8 cellular contexts compared by ENCODE assay signal in the genomic region with DNA sequence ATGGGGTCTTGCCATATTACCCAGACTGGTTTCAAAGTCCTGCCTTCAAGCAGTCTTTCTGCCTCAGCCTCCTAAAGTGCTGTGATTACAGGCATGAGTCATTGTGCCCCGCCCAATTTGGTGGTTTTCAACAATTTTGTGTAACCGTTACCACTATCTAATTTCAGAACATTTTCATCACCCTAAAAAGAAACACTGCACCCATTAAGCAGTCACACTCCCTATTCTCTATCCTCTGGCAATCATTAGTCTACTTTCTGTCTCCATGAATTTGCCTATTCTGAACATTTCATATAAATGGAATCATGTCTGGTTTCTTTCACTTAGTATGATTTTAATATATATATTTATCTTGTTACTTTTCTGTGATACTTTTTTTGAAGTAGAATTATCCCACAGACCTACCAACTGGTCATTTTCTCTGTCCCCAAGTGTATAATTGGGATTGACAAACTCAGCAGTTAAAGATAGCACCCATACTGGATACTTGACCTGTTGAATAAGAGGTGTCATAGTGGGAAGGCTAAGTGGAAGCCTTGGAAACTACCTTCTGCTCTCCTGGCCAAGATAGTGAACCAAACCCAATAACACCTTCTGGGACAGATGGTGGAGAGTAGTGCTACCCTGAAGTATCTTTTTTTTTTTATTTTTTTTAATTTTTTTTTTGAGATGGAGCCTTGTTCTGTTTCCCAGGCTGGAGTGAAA.
DNase-seq lines count a peak whose midpoint lies in the region; ATAC-seq and TF ChIP-seq lines count a peak whose summit lies in the region.

No MANE protein-coding gene starts in this region.

- H3K4me3 ChIP-seq in ACC112 (ENCODE audit: low read depth, low read length) (peak overlapping the region; percentile 17; the same call in 1 of the 2 replicates), PC-3 (ENCODE audit: low read length) (no peak overlapping the region), transverse colon (no peak overlapping the region)

- TF ChIP-seq CTCF in PC-3 (conservative IDR thresholded peaks at IDR 0.05; ENCODE audit: low read depth, low read length) (no peak), transverse colon (IDR thresholded peaks at IDR 0.05) (no peak), GM10266 (IDR thresholded peaks at IDR 0.05; ENCODE audit: control insufficient read depth, insufficient read depth, low read depth, missing control alignments) (no peak)

- H2AFZ ChIP-seq in ACC112 (ENCODE audit: low read length, unreplicated experiment) (no peak overlapping the region), PC-3 (ENCODE audit: low read length) (no peak overlapping the region)

- TF ChIP-seq POLR2A in transverse colon (IDR thresholded peaks at IDR 0.05), result no peak

- H3K4me3 Mint-ChIP-seq in memory B cell, result no peak overlapping the region

- no peaks in the 10 kb centered on the region for H3K9me3 Mint-ChIP-seq in memory B cell

- 23 to 25% methylated on average over 2 of the region's 2 CpGs for WGBS in transverse colon (ENCODE audit: low coverage in 1 of 2), 2 donors

- H3K79me2 ChIP-seq in ACC112 (ENCODE audit: control insufficient read depth, insufficient read depth, low read length, unreplicated experiment), result peaks cover 4% of the 10 kb centered on the region
- peaks cover 15% of the 10 kb centered on the region for H3K79me2 ChIP-seq in PC-3 (ENCODE audit: low read length)

- H3K4me1 ChIP-seq in ACC112 (ENCODE audit: control insufficient read depth, insufficient read depth, low read length, unreplicated experiment), result peaks cover 13% of the 10 kb centered on the region
- H3K4me1 ChIP-seq in PC-3 (ENCODE audit: insufficient read depth, low read length), result peaks cover 11% of the 10 kb centered on the region
- H3K4me1 ChIP-seq in transverse colon, result peaks cover 0 to 39% (median 16%) of the 10 kb centered on the region in 4 donors

- no peaks in the 10 kb centered on the region for H3K9me2 ChIP-seq in PC-3 (replicated peaks; ENCODE audit: low read length)

- no peak for TF ChIP-seq EP300 in transverse colon (IDR thresholded peaks at IDR 0.05; ENCODE audit: low read depth)

- ATAC-seq in GM21786 (IDR thresholded peaks at IDR 0.05; ENCODE audit: unreplicated experiment) (peak; percentile 51), PC-3 (peak; percentile 77), memory B cell (ENCODE audit: low read depth) (peak; percentile 34)

- in situ Hi-C loops in transverse colon (cut with MboI; ENCODE audit: low pct_ligation_motif_present in 1 of 4, low pct_unique_long_range_greater_than_20kb in 1 of 4, low sequenced_read_pairs in 3 of 4), result no loop called here

- H3K4me1 Mint-ChIP-seq in memory B cell, result peaks cover 25% of the 10 kb centered on the region

- CTCF ChIA-PET in PC-3 (lab: Charles Lee), result no interaction called here

- H3K36me3 ChIP-seq in ACC112 (ENCODE audit: insufficient read depth, low read length) (no peaks in the 10 kb centered on the region), PC-3 (ENCODE audit: low read depth, low read length) (no peaks in the 10 kb centered on the region), transverse colon (no peaks in the 10 kb centered on the region)

- no peaks in the 10 kb centered on the region for H4K20me1 ChIP-seq in PC-3 (ENCODE audit: low read length)

- peak overlapping the region; percentile 62 for H3K27ac ChIP-seq in ACC112 (ENCODE audit: low read depth, low read length)
- H3K27ac ChIP-seq in PC-3 (ENCODE audit: low read length), result peak overlapping the region; percentile 60; the same call in 1 of the 2 replicates
- H3K27ac ChIP-seq in transverse colon, result no peak overlapping the region

- H3K9me3 ChIP-seq in PC-3 (ENCODE audit: low read length) (no peaks in the 10 kb centered on the region), transverse colon (no peaks in the 10 kb centered on the region)

- no peaks in the 10 kb centered on the region for H3F3A ChIP-seq in PC-3 (ENCODE audit: low read length, unreplicated experiment)

- intact Hi-C loops in PC-3 (cut with micrococcal nuclease) (loop anchor here (5.0 kb wide), 1 partner anchor 37 kb away; no protein-coding TSS in a partner anchor), transverse colon (cut with DNase I; ENCODE audit: low total_unique reads) (no loop called here)

- TSS peak; percentile 96 for BruUV-seq in PC-3 (replicated peaks; lab: Mats Ljungman, UMichigan)

- DNase-seq in PC-3, result peak; percentile 71
- peak; percentile 57 for DNase-seq in activated effector memory CD4-positive, alpha-beta T cell treated with Interleukin-2 at 50 U/mL for 16 hours
- no peak for DNase-seq in memory B cell (ENCODE audit: low spot score in 2 of 2)
- peak; percentile 49 for DNase-seq in transverse colon
- no peak for DNase-seq in GM10266 (ENCODE audit: extremely low spot score)
- no peak for DNase-seq in GDM1 (lab: John Stamatoyannopoulos, UW)

- peak overlapping the region; percentile 67 for H3K4me2 ChIP-seq in PC-3 (ENCODE audit: low read length)

- H3K27me3 ChIP-seq in ACC112 (ENCODE audit: insufficient read depth, low read length), result no peaks in the 10 kb centered on the region
- H3K27me3 ChIP-seq in PC-3 (ENCODE audit: low read length), result no peaks in the 10 kb centered on the region
- H3K27me3 ChIP-seq in transverse colon, result no peaks in the 10 kb centered on the region

- no peak overlapping the region for H3K27ac Mint-ChIP-seq in memory B cell

- no peaks in the 10 kb centered on the region for H3K27me3 Mint-ChIP-seq in memory B cell

- H3K9ac ChIP-seq in PC-3 (ENCODE audit: low read length), result no peak overlapping the region

- POLR2A ChIA-PET in PC-3 (lab: Charles Lee; ENCODE audit: unreplicated experiment), result no interaction called here

- peaks cover 3% of the 10 kb centered on the region for H3K36me3 Mint-ChIP-seq in memory B cell

Comparison
In these comparisons a context has a peak if more than half of its experiments do, and no peak if none do; other contexts are left out.
1. H3K27ac ChIP-seq: peak in ACC112 (single experiment) and PC-3 (single experiment); none in transverse colon (0 of 4).
2. DNase-seq: peak in PC-3 (single experiment), activated effector memory CD4-positive, alpha-beta T cell treated with Interleukin-2 at 50 U/mL for 16 hours (single experiment) and transverse colon (single experiment); none in memory B cell (0 of 2), GM10266 (single experiment) and GDM1 (single experiment).
3. Peak in every context shown above with its lines, with median percentiles within 50 percentile points of each other: ATAC-seq.